26 cellular contexts compared by ENCODE assay signal in genomic region chr1:205187420-205187819, GRCh38. TPM values are rescaled to one million over a fixed set of nuclear protein-coding genes. Genes with fewer than 3 reads are reported as not detected.
DNase-seq lines count a peak whose midpoint lies in the region; ATAC-seq, FAIRE-seq and TF ChIP-seq lines count a peak whose summit lies in the region.
"Had no signal": no experiment of that assay in that cellular context is flagged by ENCODE, and none has a peak within 500 bp of the region (broad histone marks: within the 10 kb centered on the region; RNA-seq: fewer than 3 reads in every experiment).

No MANE protein-coding gene starts in this region.

- no peak overlapping the region for H4K8ac ChIP-seq in H1 (ENCODE audit: extremely low read depth, insufficient read depth, low read length)

- H3K4me1 Mint-ChIP-seq in activated naive CD8-positive, alpha-beta T cell (ENCODE audit: low read depth), result peaks cover 76% of the 10 kb centered on the region
- H3K4me1 Mint-ChIP-seq in activated naive CD8-positive, alpha-beta T cell treated with anti-CD3 and anti-CD28 coated beads, Interleukin-2, amount 50 U/mL, for 24 hours, result peaks cover 81% of the 10 kb centered on the region
- H3K4me1 Mint-ChIP-seq in stimulated activated effector memory CD8-positive, alpha-beta T cell treated with anti-CD3 and anti-CD28 coated beads, Interleukin-12 subunit alpha, Interleukin-12 subunit beta, amount 100 ng/mL, for 72 hours, result peaks cover 81% of the 10 kb centered on the region

- no peak overlapping the region for H3K23ac ChIP-seq in H1 (ENCODE audit: insufficient read length)

- H3K9ac ChIP-seq in H1 (replicated peaks in 1 of 4; ENCODE audit: extremely low read depth in 1 of 4, low read depth in 3 of 4, low read length in 3 of 4), result no peak overlapping the region
- H3K9ac ChIP-seq: GM23248 had no signal

- H3K56ac ChIP-seq in H1 (replicated peaks; ENCODE audit: insufficient read length, low read depth, low read length), result no peak overlapping the region

- no peaks in the 10 kb centered on the region for H3K9me3 Mint-ChIP-seq in activated naive CD8-positive, alpha-beta T cell (ENCODE audit: low read depth)
- no peaks in the 10 kb centered on the region for H3K9me3 Mint-ChIP-seq in activated naive CD8-positive, alpha-beta T cell treated with anti-CD3 and anti-CD28 coated beads, Interleukin-2, amount 50 U/mL, for 24 hours
- no peaks in the 10 kb centered on the region for H3K9me3 Mint-ChIP-seq in stimulated activated effector memory CD8-positive, alpha-beta T cell treated with anti-CD3 and anti-CD28 coated beads, Interleukin-12 subunit alpha, Interleukin-12 subunit beta, amount 100 ng/mL, for 72 hours
- H3K9me3 Mint-ChIP-seq: CD4-positive, alpha-beta T cell; IgD-negative memory B cell had no signal

- H3K36me3 Mint-ChIP-seq in activated naive CD8-positive, alpha-beta T cell, result peaks cover 12% of the 10 kb centered on the region
- H3K36me3 Mint-ChIP-seq in activated naive CD8-positive, alpha-beta T cell treated with anti-CD3 and anti-CD28 coated beads, Interleukin-2, amount 50 U/mL, for 24 hours (ENCODE audit: low read depth), result peaks cover 41% of the 10 kb centered on the region
- H3K36me3 Mint-ChIP-seq in stimulated activated effector memory CD8-positive, alpha-beta T cell treated with anti-CD3 and anti-CD28 coated beads, Interleukin-12 subunit alpha, Interleukin-12 subunit beta, amount 100 ng/mL, for 72 hours, result peaks cover 36% of the 10 kb centered on the region

- H4K91ac ChIP-seq in H1 (replicated peaks; ENCODE audit: insufficient read length, low read length), result peak overlapping the region; percentile 14

- H2AFZ ChIP-seq in H1 (ENCODE audit: low read length), result no peak overlapping the region
- H2AFZ ChIP-seq: GM23248 had no signal

- no peak for TF ChIP-seq RAD21 in H1 (IDR thresholded peaks at IDR 0.05 in 1 of 2, conservative IDR thresholded peaks at IDR 0.05 in 1 of 2; ENCODE audit: low read depth in 2 of 2, low read length in 2 of 2)

- H3K4me1 ChIP-seq in H1 (replicated peaks in 1 of 4; ENCODE audit: control insufficient read depth in 3 of 4, insufficient read depth in 4 of 4, low read length in 3 of 4), result peaks cover 5 to 31% (median 24%) of the 10 kb centered on the region in 4 experiments
- peaks cover 2% of the 10 kb centered on the region for H3K4me1 ChIP-seq in right cardiac atrium (ENCODE audit: control insufficient read depth, insufficient read depth, low read length)

- H3K36me3 ChIP-seq in H1 (ENCODE audit: control insufficient read depth in 2 of 4, insufficient read depth in 4 of 4, low read length in 3 of 4), result peaks cover 0 to 3% (median 0%) of the 10 kb centered on the region in 4 experiments; a peak in 1 of 8 replicates

- no peaks in the 10 kb centered on the region for H3K27me3 ChIP-seq in H1 (replicated peaks in 1 of 4; ENCODE audit: control insufficient read depth in 3 of 4, extremely low read depth in 1 of 4, insufficient read depth in 3 of 4, low read length in 3 of 4)
- H3K27me3 ChIP-seq in right cardiac atrium (ENCODE audit: control insufficient read depth, insufficient read depth), result no peaks in the 10 kb centered on the region
- H3K27me3 ChIP-seq: BE2C, MG63 had no signal

- peak overlapping the region; percentile 53; the same call in 1 of the 2 replicates for H3K18ac ChIP-seq in H1 (ENCODE audit: extremely low read depth, low read length)

- H3K9me3 ChIP-seq in H1 (ENCODE audit: insufficient read depth in 2 of 2, low read depth in 1 of 2, low read length in 1 of 2) (no peaks in the 10 kb centered on the region), right cardiac atrium (ENCODE audit: control insufficient read depth, low read length) (no peaks in the 10 kb centered on the region)
- H3K9me3 ChIP-seq: BE2C, MG63 had no signal

- H3K79me1 ChIP-seq in H1 (ENCODE audit: low read depth, low read length), result peaks cover 2% of the 10 kb centered on the region; the same call in 1 of the 2 replicates

- no peak overlapping the region for H2BK12ac ChIP-seq in H1 (ENCODE audit: low read depth, low read length)

- H2BK15ac ChIP-seq in H1 (ENCODE audit: low read length), result no peak overlapping the region

- TF ChIP-seq CTCF in H1 (IDR thresholded peaks at IDR 0.05; ENCODE audit: control extremely low read depth in 1 of 3, insufficient read depth in 1 of 3, low read depth in 1 of 3, low read length in 3 of 3), result no peak

- POLR2A ChIA-PET in H1 (lab: Charles Lee; ENCODE audit: partially characterized antibody), result interaction anchor here (0.8 kb wide), 1 partner anchor 24 kb away, joined by 3 read pairs; the partner anchor contains the start of gene DSTYK

- H3K4me2 ChIP-seq in H1 (ENCODE audit: insufficient read depth in 1 of 2, low read depth in 2 of 2, low read length in 2 of 2), result peak overlapping the region; percentile 32 to 52; a peak in 3 of 4 replicates

- no peak for TF ChIP-seq EP300 in H1 (IDR thresholded peaks at IDR 0.05; ENCODE audit: borderline replicate concordance in 1 of 2, low read depth in 2 of 2, low read length in 2 of 2)

- no peak for ATAC-seq in activated naive CD8-positive, alpha-beta T cell treated with anti-CD3 and anti-CD28 coated beads, Interleukin-2, amount 50 U/mL, for 24 hours
- no peak for ATAC-seq in stimulated activated effector memory CD8-positive, alpha-beta T cell treated with anti-CD3 and anti-CD28 coated beads, Interleukin-12 subunit alpha, Interleukin-12 subunit beta, amount 100 ng/mL, for 72 hours
- ATAC-seq in HG02885 (IDR thresholded peaks at IDR 0.05; ENCODE audit: poor library complexity, unreplicated experiment) (no peak), right cardiac atrium (no peak), GM21576 (IDR thresholded peaks at IDR 0.05; ENCODE audit: unreplicated experiment) (no peak)

- 85% methylated on average over 10 of the region's 10 CpGs; no CpG with 5 or more reads in 1 of the 2 experiments for WGBS in H1 (ENCODE audit: extremely low coverage in 1 of 2, insufficient coverage in 1 of 2, insufficient read length in 1 of 2, insufficient replicate concordance in 2 of 2, low coverage in 1 of 2, low lambda C conversion rate in 2 of 2, missing lambda C conversion rate in 1 of 2), 2 experiments
- 92% methylated on average over 10 of the region's 10 CpGs for WGBS in right cardiac atrium

- no peak overlapping the region; the same call in 1 of the 2 replicates for H2AK5ac ChIP-seq in H1 (ENCODE audit: low read depth, low read length)

- no peaks in the 10 kb centered on the region for H3K23me2 ChIP-seq in H1 (ENCODE audit: low read depth, low read length)

- CTCF ChIA-PET in H1 (lab: Charles Lee; ENCODE audit: partially characterized antibody), result interaction anchor here (0.7 to 2.5 kb wide), 4 partner anchors 10 to 69 kb away, joined by 3 to 11 read pairs (median 4); no protein-coding TSS in a partner anchor

- H3K4ac ChIP-seq in H1 (replicated peaks; ENCODE audit: insufficient read length, low read depth, low read length), result peak overlapping the region; percentile 6

- no peak overlapping the region for H3K14ac ChIP-seq in H1 (ENCODE audit: insufficient read length)

- no peak for TF ChIP-seq POLR2A in H1 (IDR thresholded peaks at IDR 0.05; ENCODE audit: control extremely low read depth in 1 of 2, low read depth in 2 of 2, low read length in 2 of 2)

- no peaks in the 10 kb centered on the region for H3K27me3 Mint-ChIP-seq in activated naive CD8-positive, alpha-beta T cell
- no peaks in the 10 kb centered on the region for H3K27me3 Mint-ChIP-seq in activated naive CD8-positive, alpha-beta T cell treated with anti-CD3 and anti-CD28 coated beads, Interleukin-2, amount 50 U/mL, for 24 hours
- H3K27me3 Mint-ChIP-seq: CD4-positive, alpha-beta T cell; IgD-negative memory B cell had no signal

- H3K79me2 ChIP-seq in H1 (ENCODE audit: control insufficient read depth in 1 of 2, insufficient read depth in 2 of 2, low read length in 2 of 2), result peaks cover 0 to 33% of the 10 kb centered on the region in 2 experiments; a peak in 2 of 4 replicates

- intact Hi-C loops in right cardiac atrium (cut with DNase I), result loop anchor here in 1 of 4 donors (10.0 kb wide), 1 partner anchor 67 kb away; no protein-coding TSS in a partner anchor

- H3K4me3 Mint-ChIP-seq in activated naive CD8-positive, alpha-beta T cell, result no peak overlapping the region
- no peak overlapping the region for H3K4me3 Mint-ChIP-seq in activated naive CD8-positive, alpha-beta T cell treated with anti-CD3 and anti-CD28 coated beads, Interleukin-2, amount 50 U/mL, for 24 hours
- H3K4me3 Mint-ChIP-seq in stimulated activated effector memory CD8-positive, alpha-beta T cell treated with anti-CD3 and anti-CD28 coated beads, Interleukin-12 subunit alpha, Interleukin-12 subunit beta, amount 100 ng/mL, for 72 hours, result no peak overlapping the region
- H3K4me3 Mint-ChIP-seq: CD4-positive, alpha-beta T cell; IgD-negative memory B cell had no signal

- no peaks in the 10 kb centered on the region for H4K20me1 ChIP-seq in H1 (replicated peaks in 1 of 2; ENCODE audit: control insufficient read depth in 1 of 2, insufficient read depth in 2 of 2, low read length in 2 of 2)

- peak overlapping the region; percentile 16 for H3K27ac Mint-ChIP-seq in activated naive CD8-positive, alpha-beta T cell
- H3K27ac Mint-ChIP-seq in activated naive CD8-positive, alpha-beta T cell treated with anti-CD3 and anti-CD28 coated beads, Interleukin-2, amount 50 U/mL, for 24 hours, result no peak overlapping the region
- H3K27ac Mint-ChIP-seq in stimulated activated effector memory CD8-positive, alpha-beta T cell treated with anti-CD3 and anti-CD28 coated beads, Interleukin-12 subunit alpha, Interleukin-12 subunit beta, amount 100 ng/mL, for 72 hours, result peak overlapping the region; percentile 11
- H3K27ac Mint-ChIP-seq: CD4-positive, alpha-beta T cell; IgD-negative memory B cell had no signal

- peak overlapping the region; percentile 24 for H4K5ac ChIP-seq in H1 (ENCODE audit: insufficient read length, low read depth, low read length)

- DNase-seq in activated naive CD8-positive, alpha-beta T cell treated with anti-CD3 and anti-CD28 coated beads, Interleukin-2, amount 50 U/mL, for 24 hours, result no peak
- peak; percentile 46 to 78 for DNase-seq in NCI-H524 (lab: John Stamatoyannopoulos, UW)
- no peak for DNase-seq in H1 (ENCODE audit: low read depth in 1 of 2, low spot score in 2 of 2)
- DNase-seq in stimulated activated effector memory CD8-positive, alpha-beta T cell treated with anti-CD3 and anti-CD28 coated beads, Interleukin-12 subunit alpha, Interleukin-12 subunit beta, amount 100 ng/mL, for 72 hours (ENCODE audit: low spot score in 2 of 2), result no peak
- DNase-seq in right cardiac atrium, result no peak
- DNase-seq: BE2C; CD4-positive, alpha-beta T cell; DMS153; GDM1; Kasumi-1; MG63; NCI-H1092; NCI-H1436 treated with DMSO at 0.1 percent for 48 hours; NCI-H2081; NCI-H2171 treated with DMSO at 0.1 percent for 48 hours; NCI-H446 treated with DMSO at 0.1 percent for 48 hours; NCI-H748 treated with DMSO at 0.1 percent for 48 hours; OCI-M1; Right ventricle myocardium superior had no signal

- no peak for FAIRE-seq in H1 (lab: Jason Lieb, UNC)
- FAIRE-seq: A204.1 had no signal

- H3K4me3 ChIP-seq in H1 (ENCODE audit: extremely low read depth in 1 of 4, insufficient read depth in 2 of 4, low read depth in 3 of 4, low read length in 4 of 4) (0 out of 8 replicates have a peak overlapping the region, but pooled peaks of 2 of the 4 experiments have one; percentile 8), right cardiac atrium (ENCODE audit: low read length) (no peak overlapping the region)
- H3K4me3 ChIP-seq: GM23248, MG63, SK-N-MC had no signal

- H3K27ac ChIP-seq in H1 (ENCODE audit: low read depth, low read length) (no peak overlapping the region), right cardiac atrium (ENCODE audit: low read length) (no peak overlapping the region)
- H3K27ac ChIP-seq: GM23248, SK-N-MC had no signal

- no peak overlapping the region for H2BK20ac ChIP-seq in H1 (ENCODE audit: low read length)

- no peak overlapping the region for H2BK5ac ChIP-seq in H1 (ENCODE audit: low read depth, low read length)

- H2BK120ac ChIP-seq in H1 (replicated peaks; ENCODE audit: low read depth, low read length), result no peak overlapping the region

RNA-seq across cellular contexts. Expression of gene DSTYK, which starts 24.1 kb away (rescaled TPM):
- 7.9 and 8.5 TPM in 2 replicates for total RNA-seq in H1 (2021; fragmentation: NEBNext Ultra II Directional; extraction: Animal tissue kit (Norgen Biotek cat#: 25700))
- polyA plus RNA-seq in H1 (2011; rRNA removed) (2.4 and 2.7 TPM in 2 replicates), right cardiac atrium (4.9 TPM)
- polyA plus RNA-seq in H1 (2011; cell fraction: cytosol; rRNA removed), result 4.0 TPM
- polyA plus RNA-seq in H1 (2011; cell fraction: nucleus; rRNA removed), result 2.9 TPM
- polyA plus RNA-seq in H1 (2012, experiment 1 of 2), result 4.9 to 6.2 TPM (median 6.1 TPM) in 4 replicates
- 0.60 TPM for polyA plus RNA-seq in H1 (2012, experiment 2 of 2)
- 3.9 TPM for polyA plus RNA-seq in H1 (2013, experiment 1 of 2)
- 3.8 TPM for polyA plus RNA-seq in H1 (2013, experiment 2 of 2)
- 11.9 and 16.2 TPM in 2 replicates for polyA minus RNA-seq in H1 (2011; rRNA and poly(A)+ RNA removed)
- polyA minus RNA-seq in H1 (2011; cell fraction: cytosol; rRNA and poly(A)+ RNA removed), result 5.3 TPM
- polyA minus RNA-seq in H1 (2011; cell fraction: nucleus; rRNA and poly(A)+ RNA removed), result 8.0 TPM
- total RNA-seq in right cardiac atrium, result 10 to 100 TPM in 1 of 4 donors, 1 to 10 TPM in 3; 7.9 to 10.1 (median 8.6) TPM

RNA-seq across cellular contexts. Expression of gene TMCC2, which starts 40.3 kb away (rescaled TPM):
- total RNA-seq in H1 (2021; fragmentation: NEBNext Ultra II Directional; extraction: Animal tissue kit (Norgen Biotek cat#: 25700)), result 6.7 and 7.2 TPM in 2 replicates
- polyA plus RNA-seq in H1 (2011; rRNA removed) (6.8 and 9.7 TPM in 2 replicates), right cardiac atrium (15.7 TPM)
- polyA plus RNA-seq in H1 (2011; cell fraction: cytosol; rRNA removed), result 6.6 TPM
- 9.2 TPM for polyA plus RNA-seq in H1 (2011; cell fraction: nucleus; rRNA removed)
- polyA plus RNA-seq in H1 (2012, experiment 1 of 2), result 5.5 to 7.3 TPM (median 6.5 TPM) in 4 replicates
- polyA plus RNA-seq in H1 (2012, experiment 2 of 2), result 5.1 TPM
- polyA plus RNA-seq in H1 (2013, experiment 1 of 2), result 4.1 TPM
- 3.9 TPM for polyA plus RNA-seq in H1 (2013, experiment 2 of 2)
- polyA minus RNA-seq in H1 (2011; rRNA and poly(A)+ RNA removed), result 7.0 and 7.5 TPM in 2 replicates
- polyA minus RNA-seq in H1 (2011; cell fraction: cytosol; rRNA and poly(A)+ RNA removed), result 8.9 TPM
- 6.3 TPM for polyA minus RNA-seq in H1 (2011; cell fraction: nucleus; rRNA and poly(A)+ RNA removed)
- 10 to 100 TPM in 3 of 4 donors, 1 to 10 TPM in 1; 6.5 to 15.9 (median 13.2) TPM for total RNA-seq in right cardiac atrium

Comparison
In these comparisons a context has a peak if more than half of its experiments do, and no peak if none do; other contexts are left out.
1. DNase-seq: peak in NCI-H524 (2 of 2); none in activated naive CD8-positive, alpha-beta T cell treated with anti-CD3 and anti-CD28 coated beads, Interleukin-2, amount 50 U/mL, for 24 hours (single experiment), H1 (0 of 2), stimulated activated effector memory CD8-positive, alpha-beta T cell treated with anti-CD3 and anti-CD28 coated beads, Interleukin-12 subunit alpha, Interleukin-12 subunit beta, amount 100 ng/mL, for 72 hours (0 of 2) and right cardiac atrium (0 of 3).